Comparison of ENCODE assay signal across 8 cellular contexts in genomic region chr1:9164537-9164910, GRCh38. TPM values are rescaled to one million over a fixed set of nuclear protein-coding genes. Genes with fewer than 3 reads are reported as not detected.
DNase-seq lines count a peak whose midpoint lies in the region; ATAC-seq and TF ChIP-seq lines count a peak whose summit lies in the region.

No MANE protein-coding gene starts in this region.

- no peaks in the 10 kb centered on the region for H3K27me3 ChIP-seq in SK-N-SH (ENCODE audit: insufficient read depth)

- no peaks in the 10 kb centered on the region for H3K36me3 ChIP-seq in SK-N-SH (replicated peaks in 1 of 2; ENCODE audit: control insufficient read depth in 1 of 2, insufficient read depth in 2 of 2, low read length in 1 of 2)

- peaks cover 2 to 16% of the 10 kb centered on the region in 2 experiments; a peak in 3 of 4 replicates for H3K4me1 ChIP-seq in SK-N-SH (ENCODE audit: control insufficient read depth in 1 of 2, insufficient read depth in 2 of 2, low read depth in 1 of 2, low read length in 1 of 2)

- TF ChIP-seq RAD21 in SK-N-SH (IDR thresholded peaks at IDR 0.05; ENCODE audit: low read length) = no peak

- peaks cover 93% of the 10 kb centered on the region for H4K20me1 ChIP-seq in SK-N-SH (ENCODE audit: insufficient read depth)

- ATAC-seq in GM21529 (IDR thresholded peaks at IDR 0.05; ENCODE audit: unreplicated experiment) (no peak), HG02571 (IDR thresholded peaks at IDR 0.05; ENCODE audit: unreplicated experiment) (no peak), GM18511 (IDR thresholded peaks at IDR 0.05; ENCODE audit: unreplicated experiment) (no peak)

- DNase-seq in EH (ENCODE audit: low read depth) (peak; percentile 47), SK-N-SH (no peak), fibroblast of peridontal ligament (ENCODE audit: extremely low read depth) (peak; percentile 66), lower leg skin (ENCODE audit: low spot score in 2 of 2) (no peak)

- CTCF ChIA-PET in SK-N-SH (lab: Yijun Ruan, JAX) = interaction anchor here (1.3 to 1.5 kb wide), 2 partner anchors 18 to 54 kb away, joined by 3 to 4 read pairs; no protein-coding TSS in a partner anchor

- TF ChIP-seq POLR2A in lower leg skin (IDR thresholded peaks at IDR 0.05) = no peak

- TF ChIP-seq CTCF in SK-N-SH (IDR thresholded peaks at IDR 0.05) = no peak
- TF ChIP-seq CTCF in lower leg skin (IDR thresholded peaks at IDR 0.05) = no peak

- H3K4me3 ChIP-seq in SK-N-SH (ENCODE audit: low read depth in 2 of 2, low read length in 1 of 2) = no peak overlapping the region
- no peak overlapping the region for H3K4me3 ChIP-seq in skin epidermis
- no peak overlapping the region for H3K4me3 ChIP-seq in lower leg skin (ENCODE audit: low read depth, poor library complexity, severe bottlenecking)

- no peak overlapping the region for H2AFZ ChIP-seq in SK-N-SH (ENCODE audit: low read depth)

- H3K4me2 ChIP-seq in SK-N-SH = peak overlapping the region; percentile 84

- H3K9me2 ChIP-seq in SK-N-SH = no peaks in the 10 kb centered on the region

- H3K27ac ChIP-seq in SK-N-SH (ENCODE audit: low read depth in 2 of 2, low read length in 1 of 2) (peak overlapping the region in 1 of 2 experiments; percentile 97; a peak in 2 of 4 replicates), skin epidermis (peak overlapping the region in 20 of 21 experiments; percentile 14 to 92 (median 84))

- TF ChIP-seq EP300 in SK-N-SH (IDR thresholded peaks at IDR 0.05; ENCODE audit: borderline replicate concordance in 1 of 2, low read depth in 1 of 2, low read length in 1 of 2) = no peak

- POLR2A ChIA-PET in SK-N-SH (lab: Yijun Ruan, JAX) = no interaction called here

- H3K79me2 ChIP-seq in SK-N-SH (ENCODE audit: insufficient read depth) = peaks cover 89% of the 10 kb centered on the region

- peak overlapping the region; percentile 67; the same call in 1 of the 2 replicates for H3K9ac ChIP-seq in SK-N-SH

- peaks cover 30% of the 10 kb centered on the region for H3F3A ChIP-seq in SK-N-SH (replicated peaks; ENCODE audit: insufficient read depth)

- intact Hi-C loops in lower leg skin (cut with DNase I; ENCODE audit: low total_unique reads) = no loop called here

- 37% methylated on average over 4 of the region's 4 CpGs for WGBS in SK-N-SH (ENCODE audit: low lambda C conversion rate)
- 49 to 51% methylated on average over 4 of the region's 4 CpGs for WGBS in lower leg skin, 2 donors

- no peaks in the 10 kb centered on the region for H3K9me3 ChIP-seq in SK-N-SH

TF ChIP-seq in SK-N-SH, 30 proteins besides CTCF, POLR2A, EP300 and RAD21:
- TF ChIP-seq TCF12 (IDR thresholded peaks at IDR 0.05) (0 out of 2 replicates have a peak, but pooled peaks have one; percentile 5), MEF2A (IDR thresholded peaks at IDR 0.05; ENCODE audit: borderline replicate concordance, low read depth) (no peak)

RNA-seq across cellular contexts. Expression of gene GPR157, which starts 35.6 kb away (rescaled TPM):
- polyA plus RNA-seq in SK-N-SH (2012; rRNA removed) = 1.8 and 2.1 TPM in 2 replicates
- 1.1 and 1.4 TPM in 2 replicates for polyA plus RNA-seq in SK-N-SH (2012; cell fraction: cytosol; rRNA removed)
- 4.3 and 5.7 TPM in 2 replicates for polyA plus RNA-seq in SK-N-SH (2012; cell fraction: nucleus; rRNA removed)
- 10 to 100 TPM; 49.5 to 95.7 (median 60.8) TPM for total RNA-seq in lower leg skin

Comparison
In these comparisons a context has a peak if more than half of its experiments do, and no peak if none do; other contexts are left out.
1. DNase-seq: peak in EH (single experiment) and fibroblast of peridontal ligament (single experiment); none in SK-N-SH (single experiment) and lower leg skin (0 of 2).